8 cellular contexts compared by ENCODE assay signal in the genomic region with DNA sequence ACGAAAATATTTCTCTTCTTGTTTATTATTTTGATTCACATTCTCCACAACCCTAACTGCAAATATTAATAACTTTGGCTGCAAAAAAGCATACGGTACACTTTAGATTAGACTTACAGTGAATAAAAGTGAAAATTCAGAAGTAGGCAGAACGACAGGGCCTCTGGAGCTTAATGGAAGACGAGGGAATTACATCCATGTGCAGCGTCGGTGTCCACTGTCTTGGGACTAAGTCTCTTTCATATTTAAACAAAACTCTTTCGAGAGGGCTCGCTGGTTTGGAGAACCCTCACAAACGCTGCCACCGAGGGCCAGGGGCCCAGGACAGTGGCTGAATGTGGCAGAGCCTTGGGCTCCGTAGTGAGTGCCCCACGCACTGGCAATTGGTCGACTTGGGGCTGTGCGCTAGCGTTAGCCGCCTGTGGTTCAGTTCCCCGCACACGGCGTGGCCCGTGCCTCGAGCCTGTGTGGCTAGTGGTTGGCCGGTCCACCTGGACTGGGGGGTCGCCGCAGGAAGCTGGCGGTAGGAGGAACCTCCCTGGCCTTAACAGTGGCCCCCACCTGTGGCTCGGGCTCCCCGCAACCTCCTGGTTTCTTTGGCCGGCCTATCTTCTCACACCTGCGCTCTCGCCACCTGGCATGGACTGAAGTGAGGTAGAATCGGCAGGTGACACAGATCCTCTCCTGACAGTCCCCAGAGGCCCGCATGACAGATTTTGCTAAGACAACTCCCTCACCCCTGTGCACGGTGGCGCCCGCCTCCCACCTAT. TPM values are rescaled to one million over a fixed set of nuclear protein-coding genes. Genes with fewer than 3 reads are reported as not detected.
DNase-seq lines count a peak whose midpoint lies in the region; ATAC-seq and TF ChIP-seq lines count a peak whose summit lies in the region.

No MANE protein-coding gene starts in this region.

- 37 to 39% methylated on average over 31 to 35 of the region's 35 CpGs for WGBS in GM23248 (ENCODE audit: low coverage in 1 of 2, low lambda C conversion rate in 2 of 2, missing lambda C conversion rate in 2 of 2), 2 experiments
- 9% methylated on average over 34 of the region's 35 CpGs for WGBS in mesenchymal stem cell

- no peak for TF ChIP-seq CTCF in A673 (conservative IDR thresholded peaks at IDR 0.05; ENCODE audit: low read depth, low read length)

- no peak overlapping the region for H3K4ac ChIP-seq in mesenchymal stem cell (ENCODE audit: low read depth in 1 of 2, low read length in 2 of 2)

- H3K9me2 ChIP-seq in GM23248 (ENCODE audit: insufficient read depth): no peaks in the 10 kb centered on the region

- H3K79me2 ChIP-seq in GM23248 (ENCODE audit: insufficient read depth): no peaks in the 10 kb centered on the region

- no peak overlapping the region for H2BK120ac ChIP-seq in mesenchymal stem cell (ENCODE audit: low read depth, low read length)

- H3K23ac ChIP-seq in mesenchymal stem cell (ENCODE audit: low read length in 2 of 2): no peak overlapping the region

- H3K27me3 ChIP-seq in A673 (replicated peaks; ENCODE audit: insufficient read depth, low read depth, low read length, poor library complexity): no peaks in the 10 kb centered on the region
- H3K27me3 ChIP-seq in GM23248 (replicated peaks; ENCODE audit: insufficient read depth): peaks cover 69% of the 10 kb centered on the region
- H3K27me3 ChIP-seq in mesenchymal stem cell (ENCODE audit: control insufficient read depth in 1 of 2, insufficient read depth in 1 of 2, low read length in 2 of 2): peaks cover 55 to 94% of the 10 kb centered on the region in 2 experiments

- H3K14ac ChIP-seq in mesenchymal stem cell (ENCODE audit: low read length in 2 of 2): no peak overlapping the region

- no peak overlapping the region for H2BK5ac ChIP-seq in mesenchymal stem cell (ENCODE audit: low read depth, low read length, poor library complexity, severe bottlenecking)

- POLR2A ChIA-PET in A673 (lab: Charles Lee; ENCODE audit: low non-redundant PET): interaction anchor here (0.6 kb wide), 1 partner anchor 418 kb away, joined by 4 read pairs; no protein-coding TSS in a partner anchor

- H3K36me3 ChIP-seq in A673 (ENCODE audit: insufficient read depth, low read length, poor library complexity, severe bottlenecking): peaks cover 10% of the 10 kb centered on the region
- no peaks in the 10 kb centered on the region for H3K36me3 ChIP-seq in GM23248 (ENCODE audit: low read depth)
- peaks cover 9% of the 10 kb centered on the region for H3K36me3 ChIP-seq in SK-N-MC (ENCODE audit: insufficient read depth, low read length)
- H3K36me3 ChIP-seq in mesenchymal stem cell (ENCODE audit: control insufficient read depth in 1 of 2, insufficient read depth in 2 of 2, low read depth in 1 of 2, low read length in 2 of 2): peaks cover 0 to 3% of the 10 kb centered on the region in 2 experiments

- H3K4me2 ChIP-seq in GM23248 (ENCODE audit: unreplicated experiment) (peak overlapping the region; percentile 69), mesenchymal stem cell (ENCODE audit: low read length, poor library complexity, severe bottlenecking) (peak overlapping the region; percentile 89)

- no peak overlapping the region for H4K8ac ChIP-seq in mesenchymal stem cell (ENCODE audit: low read length)

- no peak overlapping the region for H3K27ac ChIP-seq in A673 (ENCODE audit: low read depth, low read length, poor library complexity, severe bottlenecking)
- H3K27ac ChIP-seq in GM23248: no peak overlapping the region
- H3K27ac ChIP-seq in SK-N-MC: no peak overlapping the region
- H3K27ac ChIP-seq in mesenchymal stem cell (ENCODE audit: low read length, poor library complexity, severe bottlenecking): no peak overlapping the region

- H3K4me1 ChIP-seq in A673 (ENCODE audit: insufficient read depth, low read length, poor library complexity, severe bottlenecking) (peaks cover 18% of the 10 kb centered on the region), GM23248 (ENCODE audit: insufficient read depth) (no peaks in the 10 kb centered on the region; the same call in 1 of the 2 replicates), mesenchymal stem cell (ENCODE audit: control insufficient read depth, insufficient read depth, low read depth, low read length) (peaks cover 47% of the 10 kb centered on the region)

- no peaks in the 10 kb centered on the region for H3K9me3 ChIP-seq in A673 (ENCODE audit: low read depth, low read length, poor library complexity, severe bottlenecking)
- H3K9me3 ChIP-seq in GM23248 (ENCODE audit: low read depth): no peaks in the 10 kb centered on the region
- no peaks in the 10 kb centered on the region for H3K9me3 ChIP-seq in SK-N-MC (ENCODE audit: low read depth, low read length)
- H3K9me3 ChIP-seq in mesenchymal stem cell (ENCODE audit: control insufficient read depth, low read length): no peaks in the 10 kb centered on the region

- no peak overlapping the region for H3K9ac ChIP-seq in GM23248
- H3K9ac ChIP-seq in SK-N-MC (ENCODE audit: insufficient read length): no peak overlapping the region
- no peak overlapping the region for H3K9ac ChIP-seq in mesenchymal stem cell (ENCODE audit: low read length)

- BruUV-seq in A673 (replicated peaks; lab: Mats Ljungman, UMichigan): no TSS peak

- in situ Hi-C loops in GM23248 (cut with MboI): loop anchor here (25.0 kb wide), 1 partner anchor 276 kb away; no protein-coding TSS in a partner anchor

- H2AFZ ChIP-seq in GM23248 (peak overlapping the region; percentile 90), mesenchymal stem cell (ENCODE audit: low read depth, low read length) (no peak overlapping the region)

- DNase-seq in A673 (ENCODE audit: low spot score) (no peak), GM23248 (no peak), SK-N-MC (ENCODE audit: low read depth, low spot score) (no peak), mesenchymal stem cell (no peak), amniotic stem cell (lab: John Stamatoyannopoulos, UW) (no peak), UCSD-AML1 (lab: John Stamatoyannopoulos, UW; ENCODE audit: unreplicated experiment) (no peak)

- ATAC-seq in HG02678 (IDR thresholded peaks at IDR 0.05; ENCODE audit: unreplicated experiment) (no peak), GM19463 (IDR thresholded peaks at IDR 0.05; ENCODE audit: unreplicated experiment) (no peak)

- H4K20me1 ChIP-seq in GM23248 (ENCODE audit: insufficient read depth): no peaks in the 10 kb centered on the region

- no peaks in the 10 kb centered on the region for H3K79me1 ChIP-seq in mesenchymal stem cell (replicated peaks; ENCODE audit: low read length, poor library complexity, severe bottlenecking)

- no peaks in the 10 kb centered on the region; the same call in 1 of the 2 replicates for H3F3A ChIP-seq in GM23248 (ENCODE audit: insufficient read depth)

- H3K18ac ChIP-seq in mesenchymal stem cell (ENCODE audit: low read depth in 1 of 2, low read length in 2 of 2): no peak overlapping the region

- peak overlapping the region; percentile 23 for H4K91ac ChIP-seq in mesenchymal stem cell (ENCODE audit: low read length)

- H2BK15ac ChIP-seq in mesenchymal stem cell (ENCODE audit: low read depth, poor library complexity, severe bottlenecking): no peak overlapping the region

- H3K4me3 ChIP-seq in A673 (ENCODE audit: low read depth, low read length, poor library complexity, severe bottlenecking) (peak overlapping the region; percentile 63), GM23248 (peak overlapping the region; percentile 84), SK-N-MC (peak overlapping the region; percentile 84), mesenchymal stem cell (ENCODE audit: insufficient read depth in 1 of 2, low read depth in 1 of 2, low read length in 2 of 2) (peak overlapping the region; percentile 12 to 77)

- no peak overlapping the region for H2AK5ac ChIP-seq in mesenchymal stem cell (ENCODE audit: low read length, severe bottlenecking)

- intact Hi-C loops in A673 (cut with micrococcal nuclease; ENCODE audit: unreplicated experiment): no loop called here

- no peak overlapping the region for H2BK12ac ChIP-seq in mesenchymal stem cell (ENCODE audit: low read length in 2 of 2)

- CTCF ChIA-PET in A673 (lab: Charles Lee): interaction anchor here (0.6 kb wide), 1 partner anchor 490 kb away, joined by 3 read pairs; no protein-coding TSS in a partner anchor

RNA-seq across cellular contexts. Expression of gene PAX9, which starts 0.7 kb away (rescaled TPM):
- 23.4 and 26.2 TPM in 2 replicates for total RNA-seq in A673 (2021)
- total RNA-seq in GM23248 (2014; rRNA removed; shearing (Covaris generic)): not detected in 2 replicates
- 0.05 and 0.19 TPM in 2 replicates for polyA plus RNA-seq in GM23248 (2016; fragmentation: Nextera tagmentation; extraction: Ambion mirVana)
- polyA plus RNA-seq in mesenchymal stem cell (2013, experiment 1 of 2): 0.91 TPM
- 0.92 TPM for polyA plus RNA-seq in mesenchymal stem cell (2013, experiment 2 of 2)

Comparison
In these comparisons a context has a peak if more than half of its experiments do, and no peak if none do; other contexts are left out.
1. RNA of gene PAX9, which starts 0.7 kb away (total RNA-seq): 23.4 to 26.2 TPM in A673; not detected in GM23248; every median in the first group is over 10 times any median in the second.
2. Peak in every context shown above with its lines, with median percentiles within 50 percentile points of each other: H3K4me3 ChIP-seq.